Comparison of ENCODE assay signal across 13 cellular contexts in genomic region chr13:39006371-39007111, GRCh38. TPM values are rescaled to one million over a fixed set of nuclear protein-coding genes. Genes with fewer than 3 reads are reported as not detected.
"Had no signal": no experiment of that assay in that cellular context is flagged by ENCODE, and none has a peak within 500 bp of the region (broad histone marks: within the 10 kb centered on the region; RNA-seq: fewer than 3 reads in every experiment).

No MANE protein-coding gene starts in this region.

RNA-seq across cellular contexts. Expression of gene STOML3, which starts 15.9 kb away (rescaled TPM):
- total RNA-seq: activated B cell treated with CpG ODN at 0.5 μM for 24 hours; activated CD8-positive, alpha-beta T cell treated with anti-CD3 and anti-CD28 coated beads for 36 hours; activated T-cell treated with anti-CD3 and anti-CD28 coated beads, Interleukin-2, amount 50 U/mL, for 4 hours; activated T-helper 17 cell treated with anti-CD3 and anti-CD28 coated beads, Interleukin-2, amount 50 U/mL, for 72 hours; astrocyte; cardiac septum; esophagus muscularis mucosa; frontal cortex; left ventricle myocardium inferior; myocyte; natural killer cell treated with Interleukin-12 subunit alpha and Interleukin-12 subunit beta and Interleukin-15 and Interleukin-18, amount 100 ng/mL, for 72 hours; thoracic aorta; vagina had no signal
